ENCODE assay signal across 1 cellular context in genomic region chr19:55674841-55675660, GRCh38.
TF ChIP-seq lines count a peak whose summit lies in the region.

Gene EPN1, plus strand, starts transcription at chr19:55675226. Its CDS starts 3,402 bp downstream, at chr19:55678628.

TF ChIP-seq in HCT116, 20 proteins besides CTCF, POLR2A, EP300 and RAD21 (continued from another document):
- TF ChIP-seq REST (IDR thresholded peaks at IDR 0.05; ENCODE audit: low read depth), result no peak
TF ChIP-seq in HCT116: peak in this region for 8.
